8 cellular contexts compared by ENCODE assay signal in the genomic region with DNA sequence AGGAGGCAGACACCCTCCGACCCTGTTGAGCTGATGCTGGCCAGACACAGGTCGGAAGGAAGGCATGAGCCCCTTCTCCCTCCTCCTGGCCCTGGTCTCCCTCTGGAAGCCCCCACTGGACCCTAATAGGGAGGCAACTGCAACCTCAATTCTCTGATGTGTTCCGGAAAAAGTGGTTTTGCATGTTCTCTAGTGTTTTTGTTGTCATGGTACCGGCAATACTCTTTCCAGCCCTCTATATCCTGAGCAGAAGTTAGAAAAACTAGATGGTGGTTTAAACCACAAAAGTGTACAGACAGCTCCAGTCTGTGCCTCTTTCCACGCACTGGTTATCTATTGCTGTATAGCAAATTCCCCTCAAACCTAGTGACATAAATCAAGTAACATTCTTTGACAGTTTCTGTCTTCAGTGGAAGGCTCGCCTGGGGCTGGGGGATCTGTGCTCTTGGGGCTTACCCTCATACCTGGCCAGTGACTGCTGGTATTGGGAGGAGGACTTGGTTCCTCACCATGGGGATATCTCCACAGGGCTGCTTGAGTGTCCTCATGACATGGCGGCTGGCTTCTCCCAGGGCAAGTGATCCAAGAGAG. TPM values are rescaled to one million over a fixed set of nuclear protein-coding genes. Genes with fewer than 3 reads are reported as not detected.
DNase-seq lines count a peak whose midpoint lies in the region; ATAC-seq and TF ChIP-seq lines count a peak whose summit lies in the region.

No MANE protein-coding gene starts in this region.

- no peaks in the 10 kb centered on the region for H3K9me3 Mint-ChIP-seq in stimulated activated naive CD8-positive, alpha-beta T cell treated with anti-CD3 and anti-CD28 coated beads, Interleukin-15, Interleukin-2, amounts not matched to agents 100 ng/mL and 50 ng/mL, for 24 hours

- peak overlapping the region; percentile 77 for H3K27ac Mint-ChIP-seq in stimulated activated naive CD8-positive, alpha-beta T cell treated with anti-CD3 and anti-CD28 coated beads, Interleukin-15, Interleukin-2, amounts not matched to agents 100 ng/mL and 50 ng/mL, for 24 hours

- no peak for TF ChIP-seq CTCF in uterus (IDR thresholded peaks at IDR 0.05)

- no peak overlapping the region for H3K4me3 ChIP-seq in uterus

- no peak for TF ChIP-seq POLR2A in uterus (IDR thresholded peaks at IDR 0.05)

- no peak overlapping the region for H3K27ac ChIP-seq in uterus

- no peaks in the 10 kb centered on the region for H3K9me3 ChIP-seq in uterus

- no peaks in the 10 kb centered on the region for H3K27me3 Mint-ChIP-seq in stimulated activated naive CD8-positive, alpha-beta T cell treated with anti-CD3 and anti-CD28 coated beads, Interleukin-15, Interleukin-2, amounts not matched to agents 100 ng/mL and 50 ng/mL, for 24 hours

- peaks cover 74% of the 10 kb centered on the region for H3K4me1 Mint-ChIP-seq in stimulated activated naive CD8-positive, alpha-beta T cell treated with anti-CD3 and anti-CD28 coated beads, Interleukin-15, Interleukin-2, amounts not matched to agents 100 ng/mL and 50 ng/mL, for 24 hours (ENCODE audit: low read depth)

- peaks cover 81% of the 10 kb centered on the region for H3K36me3 Mint-ChIP-seq in stimulated activated naive CD8-positive, alpha-beta T cell treated with anti-CD3 and anti-CD28 coated beads, Interleukin-15, Interleukin-2, amounts not matched to agents 100 ng/mL and 50 ng/mL, for 24 hours (ENCODE audit: low read depth)

- peak; percentile 70 for ATAC-seq in HG03558 (IDR thresholded peaks at IDR 0.05; ENCODE audit: extremely low read depth, unreplicated experiment)

- H3K4me3 Mint-ChIP-seq in stimulated activated naive CD8-positive, alpha-beta T cell treated with anti-CD3 and anti-CD28 coated beads, Interleukin-15, Interleukin-2, amounts not matched to agents 100 ng/mL and 50 ng/mL, for 24 hours: peak overlapping the region; percentile 53

- H3K4me1 ChIP-seq in uterus: no peaks in the 10 kb centered on the region

- H3K27me3 ChIP-seq in uterus: no peaks in the 10 kb centered on the region

- DNase-seq in activated CD4-positive, alpha-beta T cell treated with anti-CD3 and anti-CD28 coated beads for 1 hour: peak; percentile 23
- DNase-seq in activated CD4-positive, alpha-beta T cell treated with anti-CD3 and anti-CD28 coated beads for 48 hours: no peak
- DNase-seq in activated gamma-delta T cell treated with anti-CD3 and anti-CD28 coated beads, Interleukin-2, amount 50 U/mL, for 16 hours (ENCODE audit: low read depth): peak; percentile 18
- DNase-seq in NCI-H1417 treated with DMSO at 0.1 percent for 48 hours (lab: John Stamatoyannopoulos, UW) (no peak), pons (ENCODE audit: low spot score) (no peak), uterus (no peak)

- intact Hi-C loops in uterus (cut with DNase I; ENCODE audit: low total_unique reads): no loop called here

- H3K36me3 ChIP-seq in uterus: no peaks in the 10 kb centered on the region

RNA-seq across cellular contexts. Expression of a gene that starts 37.0 kb away (rescaled TPM):
- total RNA-seq in uterus: 10 to 100 TPM in 1 of 4 donors, 1 to 10 TPM in 2, under 1 TPM in 1; 0.51 to 12.4 (median 3.3) TPM

RNA-seq across cellular contexts. Expression of a gene that starts 42.3 kb away (rescaled TPM):
- 100 to 1,000 TPM in 3 of 4 donors, 10 to 100 TPM in 1; 68.2 to 134 (median 114) TPM for total RNA-seq in uterus

Comparison
In these comparisons a context has a peak if more than half of its experiments do, and no peak if none do; other contexts are left out.
1. DNase-seq: peak in activated CD4-positive, alpha-beta T cell treated with anti-CD3 and anti-CD28 coated beads for 1 hour (single experiment) and activated gamma-delta T cell treated with anti-CD3 and anti-CD28 coated beads, Interleukin-2, amount 50 U/mL, for 16 hours (single experiment); none in activated CD4-positive, alpha-beta T cell treated with anti-CD3 and anti-CD28 coated beads for 48 hours (single experiment), NCI-H1417 treated with DMSO at 0.1 percent for 48 hours (single experiment), pons (single experiment) and uterus (0 of 2).